ENCODE assay signal across 1 cellular context in the genomic region with DNA sequence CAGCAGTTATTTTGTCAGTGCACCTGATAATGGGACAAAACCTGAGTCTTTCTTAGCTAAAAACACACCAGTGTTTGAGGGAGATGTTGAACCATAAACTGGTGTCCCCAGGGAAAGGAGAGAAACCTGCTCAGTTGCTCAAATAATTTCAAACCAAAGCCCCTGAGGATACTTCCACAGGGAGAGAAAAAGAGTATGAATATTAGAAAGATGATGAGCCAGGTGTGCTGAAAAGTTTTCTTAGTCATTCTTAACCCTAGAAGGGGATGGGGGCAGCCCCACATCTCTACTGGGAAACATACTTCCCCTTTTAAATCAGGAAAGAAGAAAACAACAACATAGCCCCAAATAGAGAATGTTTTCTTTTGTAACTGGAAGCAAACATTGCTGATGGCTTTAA.
TF ChIP-seq lines count a peak whose summit lies in the region.

No MANE protein-coding gene starts in this region.

TF ChIP-seq in GM23338, 12 proteins besides CTCF, POLR2A, EP300 and RAD21:
- TF ChIP-seq, protein P1, sequence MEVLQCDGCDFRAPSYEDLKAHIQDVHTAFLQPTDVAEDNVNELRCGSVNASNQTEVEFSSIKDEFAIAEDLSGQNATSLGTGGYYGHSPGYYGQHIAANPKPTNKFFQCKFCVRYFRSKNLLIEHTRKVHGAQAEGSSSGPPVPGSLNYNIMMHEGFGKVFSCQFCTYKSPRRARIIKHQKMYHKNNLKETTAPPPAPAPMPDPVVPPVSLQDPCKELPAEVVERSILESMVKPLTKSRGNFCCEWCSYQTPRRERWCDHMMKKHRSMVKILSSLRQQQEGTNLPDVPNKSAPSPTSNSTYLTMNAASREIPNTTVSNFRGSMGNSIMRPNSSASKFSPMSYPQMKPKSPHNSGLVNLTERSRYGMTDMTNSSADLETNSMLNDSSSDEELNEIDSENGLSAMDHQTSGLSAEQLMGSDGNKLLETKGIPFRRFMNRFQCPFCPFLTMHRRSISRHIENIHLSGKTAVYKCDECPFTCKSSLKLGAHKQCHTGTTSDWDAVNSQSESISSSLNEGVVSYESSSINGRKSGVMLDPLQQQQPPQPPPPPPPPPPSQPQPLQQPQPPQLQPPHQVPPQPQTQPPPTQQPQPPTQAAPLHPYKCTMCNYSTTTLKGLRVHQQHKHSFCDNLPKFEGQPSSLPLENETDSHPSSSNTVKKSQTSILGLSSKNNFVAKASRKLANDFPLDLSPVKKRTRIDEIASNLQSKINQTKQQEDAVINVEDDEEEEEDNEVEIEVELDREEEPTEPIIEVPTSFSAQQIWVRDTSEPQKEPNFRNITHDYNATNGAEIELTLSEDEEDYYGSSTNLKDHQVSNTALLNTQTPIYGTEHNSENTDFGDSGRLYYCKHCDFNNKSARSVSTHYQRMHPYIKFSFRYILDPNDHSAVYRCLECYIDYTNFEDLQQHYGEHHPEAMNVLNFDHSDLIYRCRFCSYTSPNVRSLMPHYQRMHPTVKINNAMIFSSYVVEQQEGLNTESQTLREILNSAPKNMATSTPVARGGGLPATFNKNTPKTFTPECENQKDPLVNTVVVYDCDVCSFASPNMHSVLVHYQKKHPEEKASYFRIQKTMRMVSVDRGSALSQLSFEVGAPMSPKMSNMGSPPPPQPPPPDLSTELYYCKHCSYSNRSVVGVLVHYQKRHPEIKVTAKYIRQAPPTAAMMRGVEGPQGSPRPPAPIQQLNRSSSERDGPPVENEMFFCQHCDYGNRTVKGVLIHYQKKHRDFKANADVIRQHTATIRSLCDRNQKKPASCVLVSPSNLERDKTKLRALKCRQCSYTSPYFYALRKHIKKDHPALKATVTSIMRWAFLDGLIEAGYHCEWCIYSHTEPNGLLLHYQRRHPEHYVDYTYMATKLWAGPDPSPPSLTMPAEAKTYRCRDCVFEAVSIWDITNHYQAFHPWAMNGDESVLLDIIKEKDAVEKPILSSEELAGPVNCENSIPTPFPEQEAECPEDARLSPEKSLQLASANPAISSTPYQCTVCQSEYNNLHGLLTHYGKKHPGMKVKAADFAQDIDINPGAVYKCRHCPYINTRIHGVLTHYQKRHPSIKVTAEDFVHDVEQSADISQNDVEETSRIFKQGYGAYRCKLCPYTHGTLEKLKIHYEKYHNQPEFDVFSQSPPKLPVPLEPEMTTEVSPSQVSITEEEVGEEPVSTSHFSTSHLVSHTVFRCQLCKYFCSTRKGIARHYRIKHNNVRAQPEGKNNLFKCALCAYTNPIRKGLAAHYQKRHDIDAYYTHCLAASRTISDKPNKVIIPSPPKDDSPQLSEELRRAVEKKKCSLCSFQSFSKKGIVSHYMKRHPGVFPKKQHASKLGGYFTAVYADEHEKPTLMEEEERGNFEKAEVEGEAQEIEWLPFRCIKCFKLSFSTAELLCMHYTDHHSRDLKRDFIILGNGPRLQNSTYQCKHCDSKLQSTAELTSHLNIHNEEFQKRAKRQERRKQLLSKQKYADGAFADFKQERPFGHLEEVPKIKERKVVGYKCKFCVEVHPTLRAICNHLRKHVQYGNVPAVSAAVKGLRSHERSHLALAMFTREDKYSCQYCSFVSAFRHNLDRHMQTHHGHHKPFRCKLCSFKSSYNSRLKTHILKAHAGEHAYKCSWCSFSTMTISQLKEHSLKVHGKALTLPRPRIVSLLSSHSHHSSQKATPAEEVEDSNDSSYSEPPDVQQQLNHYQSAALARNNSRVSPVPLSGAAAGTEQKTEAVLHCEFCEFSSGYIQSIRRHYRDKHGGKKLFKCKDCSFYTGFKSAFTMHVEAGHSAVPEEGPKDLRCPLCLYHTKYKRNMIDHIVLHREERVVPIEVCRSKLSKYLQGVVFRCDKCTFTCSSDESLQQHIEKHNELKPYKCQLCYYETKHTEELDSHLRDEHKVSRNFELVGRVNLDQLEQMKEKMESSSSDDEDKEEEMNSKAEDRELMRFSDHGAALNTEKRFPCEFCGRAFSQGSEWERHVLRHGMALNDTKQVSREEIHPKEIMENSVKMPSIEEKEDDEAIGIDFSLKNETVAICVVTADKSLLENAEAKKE (CRISPR knock-in tag; IDR thresholded peaks at IDR 0.05) = no peak
- TF ChIP-seq JUNB (IDR thresholded peaks at IDR 0.05; ENCODE audit: unreplicated experiment) = no peak
- TF ChIP-seq ZNF331 (CRISPR knock-in tag; IDR thresholded peaks at IDR 0.05; ENCODE audit: low read depth) = no peak
- no peak for TF ChIP-seq EZH2 (IDR thresholded peaks at IDR 0.05; ENCODE audit: low read depth, unreplicated experiment)
- no peak for TF ChIP-seq EZH2phosphoT487 (IDR thresholded peaks at IDR 0.05; ENCODE audit: unreplicated experiment)
- no peak for TF ChIP-seq ZNF114 (CRISPR knock-in tag; IDR thresholded peaks at IDR 0.05)
- no peak for TF ChIP-seq CREB1 (CRISPR knock-in tag; IDR thresholded peaks at IDR 0.05; ENCODE audit: low read depth)
- TF ChIP-seq STAT1 (IDR thresholded peaks at IDR 0.05; ENCODE audit: unreplicated experiment) = no peak
- TF ChIP-seq, protein P2, sequence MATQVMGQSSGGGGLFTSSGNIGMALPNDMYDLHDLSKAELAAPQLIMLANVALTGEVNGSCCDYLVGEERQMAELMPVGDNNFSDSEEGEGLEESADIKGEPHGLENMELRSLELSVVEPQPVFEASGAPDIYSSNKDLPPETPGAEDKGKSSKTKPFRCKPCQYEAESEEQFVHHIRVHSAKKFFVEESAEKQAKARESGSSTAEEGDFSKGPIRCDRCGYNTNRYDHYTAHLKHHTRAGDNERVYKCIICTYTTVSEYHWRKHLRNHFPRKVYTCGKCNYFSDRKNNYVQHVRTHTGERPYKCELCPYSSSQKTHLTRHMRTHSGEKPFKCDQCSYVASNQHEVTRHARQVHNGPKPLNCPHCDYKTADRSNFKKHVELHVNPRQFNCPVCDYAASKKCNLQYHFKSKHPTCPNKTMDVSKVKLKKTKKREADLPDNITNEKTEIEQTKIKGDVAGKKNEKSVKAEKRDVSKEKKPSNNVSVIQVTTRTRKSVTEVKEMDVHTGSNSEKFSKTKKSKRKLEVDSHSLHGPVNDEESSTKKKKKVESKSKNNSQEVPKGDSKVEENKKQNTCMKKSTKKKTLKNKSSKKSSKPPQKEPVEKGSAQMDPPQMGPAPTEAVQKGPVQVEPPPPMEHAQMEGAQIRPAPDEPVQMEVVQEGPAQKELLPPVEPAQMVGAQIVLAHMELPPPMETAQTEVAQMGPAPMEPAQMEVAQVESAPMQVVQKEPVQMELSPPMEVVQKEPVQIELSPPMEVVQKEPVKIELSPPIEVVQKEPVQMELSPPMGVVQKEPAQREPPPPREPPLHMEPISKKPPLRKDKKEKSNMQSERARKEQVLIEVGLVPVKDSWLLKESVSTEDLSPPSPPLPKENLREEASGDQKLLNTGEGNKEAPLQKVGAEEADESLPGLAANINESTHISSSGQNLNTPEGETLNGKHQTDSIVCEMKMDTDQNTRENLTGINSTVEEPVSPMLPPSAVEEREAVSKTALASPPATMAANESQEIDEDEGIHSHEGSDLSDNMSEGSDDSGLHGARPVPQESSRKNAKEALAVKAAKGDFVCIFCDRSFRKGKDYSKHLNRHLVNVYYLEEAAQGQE (IDR thresholded peaks at IDR 0.05; ENCODE audit: unreplicated experiment) = no peak
- no peak for TF ChIP-seq POLR2AphosphoS5 (IDR thresholded peaks at IDR 0.05; ENCODE audit: low read depth)
- TF ChIP-seq, protein P3, sequence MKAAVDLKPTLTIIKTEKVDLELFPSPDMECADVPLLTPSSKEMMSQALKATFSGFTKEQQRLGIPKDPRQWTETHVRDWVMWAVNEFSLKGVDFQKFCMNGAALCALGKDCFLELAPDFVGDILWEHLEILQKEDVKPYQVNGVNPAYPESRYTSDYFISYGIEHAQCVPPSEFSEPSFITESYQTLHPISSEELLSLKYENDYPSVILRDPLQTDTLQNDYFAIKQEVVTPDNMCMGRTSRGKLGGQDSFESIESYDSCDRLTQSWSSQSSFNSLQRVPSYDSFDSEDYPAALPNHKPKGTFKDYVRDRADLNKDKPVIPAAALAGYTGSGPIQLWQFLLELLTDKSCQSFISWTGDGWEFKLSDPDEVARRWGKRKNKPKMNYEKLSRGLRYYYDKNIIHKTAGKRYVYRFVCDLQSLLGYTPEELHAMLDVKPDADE (IDR thresholded peaks at IDR 0.05) = no peak
- no peak for TF ChIP-seq NANOG (IDR thresholded peaks at IDR 0.05; ENCODE audit: borderline replicate concordance)
